8 cellular contexts compared by ENCODE assay signal in the genomic region with DNA sequence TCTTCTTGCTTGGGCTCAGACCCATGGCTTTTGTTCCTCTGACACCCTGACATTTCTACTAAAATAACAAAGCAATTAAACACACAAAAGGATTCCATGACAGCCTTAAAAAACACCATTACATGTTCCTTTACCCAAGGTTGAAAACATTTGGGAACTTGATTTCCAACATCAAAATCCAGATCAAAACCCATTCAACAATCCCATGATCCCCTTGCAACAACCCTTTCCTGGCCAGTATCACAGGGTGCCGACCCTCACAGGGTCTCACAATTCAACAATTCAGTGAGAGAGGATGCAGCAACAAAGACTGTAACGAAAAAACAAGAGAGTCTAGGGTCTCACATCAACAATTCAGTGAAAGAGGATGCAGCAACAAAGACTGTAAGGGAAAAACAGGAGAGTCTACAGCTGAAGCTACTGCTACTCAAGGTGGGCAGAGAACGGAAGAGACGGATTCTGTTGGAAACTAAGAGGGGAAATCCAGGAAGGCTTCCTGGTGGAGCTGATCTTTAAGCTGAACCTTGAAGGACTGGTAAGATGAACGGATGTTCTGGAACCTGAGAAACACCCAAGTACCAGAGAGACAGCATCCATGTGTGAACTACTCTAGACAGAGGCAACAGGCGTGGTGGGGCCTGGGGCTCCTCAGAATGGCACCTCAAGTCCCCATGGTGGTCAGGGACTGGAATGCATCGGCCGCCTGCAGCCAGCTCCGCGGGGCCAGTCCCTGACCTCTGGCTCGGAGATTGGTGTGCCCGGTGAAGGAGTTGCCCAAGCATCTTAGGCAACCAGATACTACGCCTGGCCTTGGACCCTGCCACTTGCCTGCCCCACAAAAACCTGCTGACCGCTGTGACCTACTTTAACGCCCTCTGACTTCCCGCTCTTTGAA. TPM values are rescaled to one million over a fixed set of nuclear protein-coding genes. Genes with fewer than 3 reads are reported as not detected.
DNase-seq lines count a peak whose midpoint lies in the region; ATAC-seq and TF ChIP-seq lines count a peak whose summit lies in the region.

No MANE protein-coding gene starts in this region.

- no peaks in the 10 kb centered on the region for H3K9me3 ChIP-seq in A673 (ENCODE audit: low read depth, low read length, poor library complexity, severe bottlenecking)
- H3K9me3 ChIP-seq in right cardiac atrium (ENCODE audit: control insufficient read depth, low read length): no peaks in the 10 kb centered on the region
- H3K9me3 ChIP-seq in smooth muscle cell (replicated peaks; ENCODE audit: low read depth): no peaks in the 10 kb centered on the region

- peak; percentile 2 for ATAC-seq in GM21723 (IDR thresholded peaks at IDR 0.05; ENCODE audit: unreplicated experiment)
- peak in 1 of 2 donors; percentile 1 for ATAC-seq in right cardiac atrium
- no peak for ATAC-seq in GM21515 (IDR thresholded peaks at IDR 0.05; ENCODE audit: unreplicated experiment)

- H3K27me3 Mint-ChIP-seq in activated CD4-positive, alpha-beta memory T cell treated with anti-CD3 and anti-CD28 coated beads, Interleukin-2, amount 10 ng/mL, durations not matched to agents 7 days and 5 days: no peaks in the 10 kb centered on the region

- no peaks in the 10 kb centered on the region for H3K9me3 Mint-ChIP-seq in activated CD4-positive, alpha-beta memory T cell treated with anti-CD3 and anti-CD28 coated beads, Interleukin-2, amount 10 ng/mL, durations not matched to agents 7 days and 5 days

- WGBS in right cardiac atrium: 79% methylated on average over 16 of the region's 16 CpGs
- WGBS in smooth muscle cell (ENCODE audit: low lambda C conversion rate): 82% methylated on average over 16 of the region's 16 CpGs

- TF ChIP-seq CTCF in A673 (conservative IDR thresholded peaks at IDR 0.05; ENCODE audit: low read depth, low read length) (no peak), smooth muscle cell (IDR thresholded peaks at IDR 0.05; ENCODE audit: borderline replicate concordance, insufficient read depth, poor library complexity, severe bottlenecking) (no peak)

- no peaks in the 10 kb centered on the region for H3K27me3 ChIP-seq in A673 (replicated peaks; ENCODE audit: insufficient read depth, low read depth, low read length, poor library complexity)
- no peaks in the 10 kb centered on the region for H3K27me3 ChIP-seq in right cardiac atrium (ENCODE audit: control insufficient read depth, insufficient read depth)
- H3K27me3 ChIP-seq in smooth muscle cell (ENCODE audit: low read depth): no peaks in the 10 kb centered on the region

- no peak for DNase-seq in A673 (ENCODE audit: low spot score)
- DNase-seq in activated CD4-positive, alpha-beta memory T cell treated with anti-CD3 and anti-CD28 coated beads, Interleukin-2, amount 10 ng/mL, durations not matched to agents 7 days and 5 days: peak; percentile 44
- DNase-seq in right cardiac atrium: peak in 1 of 3 donors; percentile 79
- no peak for DNase-seq in smooth muscle cell (lab: John Stamatoyannopoulos, UW; ENCODE audit: unreplicated experiment)
- no peak for DNase-seq in hippocampal formation (lab: John Stamatoyannopoulos, UW)
- no peak for DNase-seq in anterior cingulate cortex (lab: John Stamatoyannopoulos, UW)

- peaks cover 44% of the 10 kb centered on the region for H3K4me1 Mint-ChIP-seq in activated CD4-positive, alpha-beta memory T cell treated with anti-CD3 and anti-CD28 coated beads, Interleukin-2, amount 10 ng/mL, durations not matched to agents 7 days and 5 days

- H3K27ac ChIP-seq in A673 (ENCODE audit: low read depth, low read length, poor library complexity, severe bottlenecking): peak overlapping the region; percentile 95
- peak overlapping the region; percentile 91 for H3K27ac ChIP-seq in right cardiac atrium (ENCODE audit: low read length)
- H3K27ac ChIP-seq in smooth muscle cell (ENCODE audit: low read depth): peak overlapping the region; percentile 95

- H3K4me3 ChIP-seq in A673 (ENCODE audit: low read depth, low read length, poor library complexity, severe bottlenecking): no peak overlapping the region
- no peak overlapping the region for H3K4me3 ChIP-seq in right cardiac atrium (ENCODE audit: low read length)
- peak overlapping the region; percentile 53 for H3K4me3 ChIP-seq in smooth muscle cell

- no peaks in the 10 kb centered on the region for H4K20me1 ChIP-seq in smooth muscle cell (ENCODE audit: low read depth)

- CTCF ChIA-PET in A673 (lab: Charles Lee): interaction anchor here (0.8 to 1.2 kb wide), 2 partner anchors 10 to 931 kb away, joined by 3 to 4 read pairs; no protein-coding TSS in a partner anchor
- CTCF ChIA-PET in activated CD4-positive, alpha-beta memory T cell treated with anti-CD3 and anti-CD28 coated beads, Interleukin-2, amount 10 ng/mL, durations not matched to agents 7 days and 5 days (lab: Charles Lee): interaction anchor here (0.9 to 10.0 kb wide), 26 partner anchors 11 to 999 kb away, joined by 3 to 178 read pairs (median 6); a partner anchor contains a TSS

- H3K36me3 ChIP-seq in A673 (ENCODE audit: insufficient read depth, low read length, poor library complexity, severe bottlenecking) (no peaks in the 10 kb centered on the region), smooth muscle cell (ENCODE audit: low read depth) (no peaks in the 10 kb centered on the region)

- H3K36me3 Mint-ChIP-seq in activated CD4-positive, alpha-beta memory T cell treated with anti-CD3 and anti-CD28 coated beads, Interleukin-2, amount 10 ng/mL, durations not matched to agents 7 days and 5 days (ENCODE audit: low read depth): peaks cover 3% of the 10 kb centered on the region

- peaks cover 36% of the 10 kb centered on the region for H3K79me2 ChIP-seq in smooth muscle cell (ENCODE audit: low read depth)

- POLR2A ChIA-PET in A673 (lab: Charles Lee; ENCODE audit: low non-redundant PET): no interaction called here
- POLR2A ChIA-PET in activated CD4-positive, alpha-beta memory T cell treated with anti-CD3 and anti-CD28 coated beads, Interleukin-2, amount 10 ng/mL, durations not matched to agents 7 days and 5 days (lab: Charles Lee): interaction anchor here (0.6 to 14.5 kb wide), 28 partner anchors 9 to 869 kb away, joined by 3 to 496 read pairs (median 5); a partner anchor contains a TSS

- H3K4me3 Mint-ChIP-seq in activated CD4-positive, alpha-beta memory T cell treated with anti-CD3 and anti-CD28 coated beads, Interleukin-2, amount 10 ng/mL, durations not matched to agents 7 days and 5 days: peak overlapping the region; percentile 72

- intact Hi-C loops in A673 (cut with micrococcal nuclease; ENCODE audit: unreplicated experiment) (loop anchor here (1.0 to 10.0 kb wide), 5 partner anchors 567 to 978 kb away; no protein-coding TSS in a partner anchor), right cardiac atrium (cut with DNase I) (loop anchor here (5.0 kb wide), 2 partner anchors 568 to 873 kb away; no protein-coding TSS in a partner anchor)

- H3F3A ChIP-seq in smooth muscle cell (ENCODE audit: low read depth): peaks cover 14% of the 10 kb centered on the region

- H3K27ac Mint-ChIP-seq in activated CD4-positive, alpha-beta memory T cell treated with anti-CD3 and anti-CD28 coated beads, Interleukin-2, amount 10 ng/mL, durations not matched to agents 7 days and 5 days: peak overlapping the region; percentile 84

- H2AFZ ChIP-seq in smooth muscle cell (ENCODE audit: low read depth): peak overlapping the region; percentile 62

- peaks cover 24% of the 10 kb centered on the region for H3K4me1 ChIP-seq in A673 (ENCODE audit: insufficient read depth, low read length, poor library complexity, severe bottlenecking)
- H3K4me1 ChIP-seq in right cardiac atrium (ENCODE audit: control insufficient read depth, insufficient read depth, low read length): peaks cover 20% of the 10 kb centered on the region
- H3K4me1 ChIP-seq in smooth muscle cell (ENCODE audit: low read depth): peaks cover 33% of the 10 kb centered on the region

- peak overlapping the region; percentile 92 for H3K9ac ChIP-seq in smooth muscle cell (ENCODE audit: low read depth)

- peak overlapping the region; percentile 88 for H3K4me2 ChIP-seq in smooth muscle cell

- BruUV-seq in A673 (replicated peaks; lab: Mats Ljungman, UMichigan): TSS peak; percentile 57

RNA-seq across cellular contexts. Expression of a gene that starts 22.7 kb away (rescaled TPM):
- total RNA-seq in A673 (2021) (69.5 and 77.1 TPM in 2 replicates), right cardiac atrium (100 to 1,000 TPM in 3 of 4 donors, 10 to 100 TPM in 1; 97.4 to 132 (median 117) TPM), smooth muscle cell (133 and 166 TPM in 2 replicates)
- total RNA-seq in activated CD4-positive, alpha-beta memory T cell treated with anti-CD3 and anti-CD28 coated beads, Interleukin-2, amount 10 ng/mL, durations not matched to agents 7 days and 5 days: 100 to 1,000 TPM in 1 of 2 experiments, 10 to 100 TPM in 1; 96.1 to 103 TPM
- polyA plus RNA-seq in right cardiac atrium (45.2 TPM), smooth muscle cell (418 and 450 TPM in 2 replicates)
